Comparison of ENCODE assay signal across 1 cellular context in genomic region chr15:70778258-70779076, GRCh38.
TF ChIP-seq lines count a peak whose summit lies in the region.

No MANE protein-coding gene starts in this region.

TF ChIP-seq in HepG2, 621 proteins besides CTCF, POLR2A, EP300 and RAD21 (continued from another document):
- no peak for TF ChIP-seq ZBTB10 (CRISPR knock-in tag; IDR thresholded peaks at IDR 0.05; ENCODE audit: borderline replicate concordance)
- TF ChIP-seq REST (IDR thresholded peaks at IDR 0.05; ENCODE audit: borderline replicate concordance in 1 of 2, low read depth in 1 of 2, low read length in 2 of 2): no peak
- TF ChIP-seq ESRRA (CRISPR knock-in tag; IDR thresholded peaks at IDR 0.05; ENCODE audit: low read depth): no peak
- TF ChIP-seq CERS6 (CRISPR knock-in tag; IDR thresholded peaks at IDR 0.05): no peak
- TF ChIP-seq GPBP1L1 (CRISPR knock-in tag; IDR thresholded peaks at IDR 0.05): no peak
- no peak for TF ChIP-seq SAFB2 (CRISPR knock-in tag; IDR thresholded peaks at IDR 0.05; ENCODE audit: borderline replicate concordance, low read depth)
- TF ChIP-seq CCDC6 (CRISPR knock-in tag; IDR thresholded peaks at IDR 0.05): no peak
- TF ChIP-seq ZNF256 (CRISPR knock-in tag; conservative IDR thresholded peaks at IDR 0.05): no peak
- TF ChIP-seq HNF4A (CRISPR knock-in tag; IDR thresholded peaks at IDR 0.05): no peak
- no peak for TF ChIP-seq ZNF501 (CRISPR knock-in tag; IDR thresholded peaks at IDR 0.05)
- TF ChIP-seq DNMT3B (CRISPR knock-in tag; conservative IDR thresholded peaks at IDR 0.05): no peak
- no peak for TF ChIP-seq ZNF343 (CRISPR knock-in tag; IDR thresholded peaks at IDR 0.05)
- TF ChIP-seq RELA (CRISPR knock-in tag; IDR thresholded peaks at IDR 0.05): no peak
- no peak for TF ChIP-seq ZNF569 (CRISPR knock-in tag; IDR thresholded peaks at IDR 0.05; ENCODE audit: borderline replicate concordance)
- TF ChIP-seq THAP11 (CRISPR knock-in tag; IDR thresholded peaks at IDR 0.05): no peak
- no peak for TF ChIP-seq TBL1XR1 (IDR thresholded peaks at IDR 0.05; ENCODE audit: borderline replicate concordance, low read length, partially characterized antibody)
